1 cellular context compared by ENCODE assay signal in genomic region chr19:1275260-1275975, GRCh38.
TF ChIP-seq lines count a peak whose summit lies in the region.

TSS of gene FAM174C (plus strand) at chr19:1275530. CDS start at chr19:1275550, 20 bp downstream.

TF ChIP-seq in K562, 482 proteins besides CTCF, POLR2A, EP300 and RAD21 (continued from another document and continues in another):
- TF ChIP-seq, protein P1, sequence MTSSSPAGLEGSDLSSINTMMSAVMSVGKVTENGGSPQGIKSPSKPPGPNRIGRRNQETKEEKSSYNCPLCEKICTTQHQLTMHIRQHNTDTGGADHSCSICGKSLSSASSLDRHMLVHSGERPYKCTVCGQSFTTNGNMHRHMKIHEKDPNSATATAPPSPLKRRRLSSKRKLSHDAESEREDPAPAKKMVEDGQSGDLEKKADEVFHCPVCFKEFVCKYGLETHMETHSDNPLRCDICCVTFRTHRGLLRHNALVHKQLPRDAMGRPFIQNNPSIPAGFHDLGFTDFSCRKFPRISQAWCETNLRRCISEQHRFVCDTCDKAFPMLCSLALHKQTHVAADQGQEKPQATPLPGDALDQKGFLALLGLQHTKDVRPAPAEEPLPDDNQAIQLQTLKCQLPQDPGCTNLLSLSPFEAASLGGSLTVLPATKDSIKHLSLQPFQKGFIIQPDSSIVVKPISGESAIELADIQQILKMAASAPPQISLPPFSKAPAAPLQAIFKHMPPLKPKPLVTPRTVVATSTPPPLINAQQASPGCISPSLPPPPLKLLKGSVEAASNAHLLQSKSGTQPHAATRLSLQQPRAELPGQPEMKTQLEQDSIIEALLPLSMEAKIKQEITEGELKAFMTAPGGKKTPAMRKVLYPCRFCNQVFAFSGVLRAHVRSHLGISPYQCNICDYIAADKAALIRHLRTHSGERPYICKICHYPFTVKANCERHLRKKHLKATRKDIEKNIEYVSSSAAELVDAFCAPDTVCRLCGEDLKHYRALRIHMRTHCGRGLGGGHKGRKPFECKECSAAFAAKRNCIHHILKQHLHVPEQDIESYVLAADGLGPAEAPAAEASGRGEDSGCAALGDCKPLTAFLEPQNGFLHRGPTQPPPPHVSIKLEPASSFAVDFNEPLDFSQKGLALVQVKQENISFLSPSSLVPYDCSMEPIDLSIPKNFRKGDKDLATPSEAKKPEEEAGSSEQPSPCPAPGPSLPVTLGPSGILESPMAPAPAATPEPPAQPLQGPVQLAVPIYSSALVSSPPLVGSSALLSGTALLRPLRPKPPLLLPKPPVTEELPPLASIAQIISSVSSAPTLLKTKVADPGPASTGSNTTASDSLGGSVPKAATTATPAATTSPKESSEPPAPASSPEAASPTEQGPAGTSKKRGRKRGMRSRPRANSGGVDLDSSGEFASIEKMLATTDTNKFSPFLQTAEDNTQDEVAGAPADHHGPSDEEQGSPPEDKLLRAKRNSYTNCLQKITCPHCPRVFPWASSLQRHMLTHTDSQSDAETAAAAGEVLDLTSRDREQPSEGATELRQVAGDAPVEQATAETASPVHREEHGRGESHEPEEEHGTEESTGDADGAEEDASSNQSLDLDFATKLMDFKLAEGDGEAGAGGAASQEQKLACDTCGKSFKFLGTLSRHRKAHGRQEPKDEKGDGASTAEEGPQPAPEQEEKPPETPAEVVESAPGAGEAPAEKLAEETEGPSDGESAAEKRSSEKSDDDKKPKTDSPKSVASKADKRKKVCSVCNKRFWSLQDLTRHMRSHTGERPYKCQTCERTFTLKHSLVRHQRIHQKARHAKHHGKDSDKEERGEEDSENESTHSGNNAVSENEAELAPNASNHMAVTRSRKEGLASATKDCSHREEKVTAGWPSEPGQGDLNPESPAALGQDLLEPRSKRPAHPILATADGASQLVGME (CRISPR knock-in tag; IDR thresholded peaks at IDR 0.05), result no peak
- TF ChIP-seq, protein P2, sequence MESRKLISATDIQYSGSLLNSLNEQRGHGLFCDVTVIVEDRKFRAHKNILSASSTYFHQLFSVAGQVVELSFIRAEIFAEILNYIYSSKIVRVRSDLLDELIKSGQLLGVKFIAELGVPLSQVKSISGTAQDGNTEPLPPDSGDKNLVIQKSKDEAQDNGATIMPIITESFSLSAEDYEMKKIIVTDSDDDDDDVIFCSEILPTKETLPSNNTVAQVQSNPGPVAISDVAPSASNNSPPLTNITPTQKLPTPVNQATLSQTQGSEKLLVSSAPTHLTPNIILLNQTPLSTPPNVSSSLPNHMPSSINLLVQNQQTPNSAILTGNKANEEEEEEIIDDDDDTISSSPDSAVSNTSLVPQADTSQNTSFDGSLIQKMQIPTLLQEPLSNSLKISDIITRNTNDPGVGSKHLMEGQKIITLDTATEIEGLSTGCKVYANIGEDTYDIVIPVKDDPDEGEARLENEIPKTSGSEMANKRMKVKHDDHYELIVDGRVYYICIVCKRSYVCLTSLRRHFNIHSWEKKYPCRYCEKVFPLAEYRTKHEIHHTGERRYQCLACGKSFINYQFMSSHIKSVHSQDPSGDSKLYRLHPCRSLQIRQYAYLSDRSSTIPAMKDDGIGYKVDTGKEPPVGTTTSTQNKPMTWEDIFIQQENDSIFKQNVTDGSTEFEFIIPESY (CRISPR knock-in tag; IDR thresholded peaks at IDR 0.05), result no peak
- no peak for TF ChIP-seq RBM15 (IDR thresholded peaks at IDR 0.05; ENCODE audit: insufficient read depth, low read length)
- TF ChIP-seq CBX8 (IDR thresholded peaks at IDR 0.05; ENCODE audit: borderline replicate concordance, extremely low read depth, low read depth, low read length, poor library complexity, severe bottlenecking), result no peak
- no peak for TF ChIP-seq SRSF7 (optimal IDR thresholded peaks at IDR 0.05; ENCODE audit: low read depth, low read length)
- peak; percentile 90 for TF ChIP-seq TFE3 (CRISPR knock-in tag; IDR thresholded peaks at IDR 0.05)
- TF ChIP-seq MCM3 (IDR thresholded peaks at IDR 0.05), result no peak
- TF ChIP-seq SP2 (IDR thresholded peaks at IDR 0.05; ENCODE audit: extremely low read depth, low read depth, low read length, poor library complexity, severe bottlenecking), result peak; percentile 13
- peak in 1 of 2 experiments; percentile 34; a peak in 3 of 4 replicates for TF ChIP-seq NRF1 (conservative IDR thresholded peaks at IDR 0.05 in 1 of 2, IDR thresholded peaks at IDR 0.05 in 1 of 2)
- TF ChIP-seq, protein P3, sequence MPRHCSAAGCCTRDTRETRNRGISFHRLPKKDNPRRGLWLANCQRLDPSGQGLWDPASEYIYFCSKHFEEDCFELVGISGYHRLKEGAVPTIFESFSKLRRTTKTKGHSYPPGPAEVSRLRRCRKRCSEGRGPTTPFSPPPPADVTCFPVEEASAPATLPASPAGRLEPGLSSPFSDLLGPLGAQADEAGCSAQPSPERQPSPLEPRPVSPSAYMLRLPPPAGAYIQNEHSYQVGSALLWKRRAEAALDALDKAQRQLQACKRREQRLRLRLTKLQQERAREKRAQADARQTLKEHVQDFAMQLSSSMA (CRISPR knock-in tag; IDR thresholded peaks at IDR 0.05), result peak; percentile 62; the same call in 1 of the 2 replicates
- TF ChIP-seq ZNF431 (CRISPR knock-in tag; IDR thresholded peaks at IDR 0.05), result 0 out of 2 replicates have a peak, but pooled peaks have one; percentile 1
- TF ChIP-seq, protein P4, sequence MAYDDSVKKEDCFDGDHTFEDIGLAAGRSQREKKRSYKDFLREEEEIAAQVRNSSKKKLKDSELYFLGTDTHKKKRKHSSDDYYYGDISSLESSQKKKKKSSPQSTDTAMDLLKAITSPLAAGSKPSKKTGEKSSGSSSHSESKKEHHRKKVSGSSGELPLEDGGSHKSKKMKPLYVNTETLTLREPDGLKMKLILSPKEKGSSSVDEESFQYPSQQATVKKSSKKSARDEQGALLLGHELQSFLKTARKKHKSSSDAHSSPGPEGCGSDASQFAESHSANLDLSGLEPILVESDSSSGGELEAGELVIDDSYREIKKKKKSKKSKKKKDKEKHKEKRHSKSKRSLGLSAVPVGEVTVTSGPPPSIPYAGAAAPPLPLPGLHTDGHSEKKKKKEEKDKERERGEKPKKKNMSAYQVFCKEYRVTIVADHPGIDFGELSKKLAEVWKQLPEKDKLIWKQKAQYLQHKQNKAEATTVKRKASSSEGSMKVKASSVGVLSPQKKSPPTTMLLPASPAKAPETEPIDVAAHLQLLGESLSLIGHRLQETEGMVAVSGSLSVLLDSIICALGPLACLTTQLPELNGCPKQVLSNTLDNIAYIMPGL (CRISPR knock-in tag; IDR thresholded peaks at IDR 0.05), result peak; percentile 40
- TF ChIP-seq PRPF4 (IDR thresholded peaks at IDR 0.05; ENCODE audit: insufficient read depth, low read depth, low read length, poor library complexity, severe bottlenecking), result peak; percentile 83
- TF ChIP-seq, protein P5, sequence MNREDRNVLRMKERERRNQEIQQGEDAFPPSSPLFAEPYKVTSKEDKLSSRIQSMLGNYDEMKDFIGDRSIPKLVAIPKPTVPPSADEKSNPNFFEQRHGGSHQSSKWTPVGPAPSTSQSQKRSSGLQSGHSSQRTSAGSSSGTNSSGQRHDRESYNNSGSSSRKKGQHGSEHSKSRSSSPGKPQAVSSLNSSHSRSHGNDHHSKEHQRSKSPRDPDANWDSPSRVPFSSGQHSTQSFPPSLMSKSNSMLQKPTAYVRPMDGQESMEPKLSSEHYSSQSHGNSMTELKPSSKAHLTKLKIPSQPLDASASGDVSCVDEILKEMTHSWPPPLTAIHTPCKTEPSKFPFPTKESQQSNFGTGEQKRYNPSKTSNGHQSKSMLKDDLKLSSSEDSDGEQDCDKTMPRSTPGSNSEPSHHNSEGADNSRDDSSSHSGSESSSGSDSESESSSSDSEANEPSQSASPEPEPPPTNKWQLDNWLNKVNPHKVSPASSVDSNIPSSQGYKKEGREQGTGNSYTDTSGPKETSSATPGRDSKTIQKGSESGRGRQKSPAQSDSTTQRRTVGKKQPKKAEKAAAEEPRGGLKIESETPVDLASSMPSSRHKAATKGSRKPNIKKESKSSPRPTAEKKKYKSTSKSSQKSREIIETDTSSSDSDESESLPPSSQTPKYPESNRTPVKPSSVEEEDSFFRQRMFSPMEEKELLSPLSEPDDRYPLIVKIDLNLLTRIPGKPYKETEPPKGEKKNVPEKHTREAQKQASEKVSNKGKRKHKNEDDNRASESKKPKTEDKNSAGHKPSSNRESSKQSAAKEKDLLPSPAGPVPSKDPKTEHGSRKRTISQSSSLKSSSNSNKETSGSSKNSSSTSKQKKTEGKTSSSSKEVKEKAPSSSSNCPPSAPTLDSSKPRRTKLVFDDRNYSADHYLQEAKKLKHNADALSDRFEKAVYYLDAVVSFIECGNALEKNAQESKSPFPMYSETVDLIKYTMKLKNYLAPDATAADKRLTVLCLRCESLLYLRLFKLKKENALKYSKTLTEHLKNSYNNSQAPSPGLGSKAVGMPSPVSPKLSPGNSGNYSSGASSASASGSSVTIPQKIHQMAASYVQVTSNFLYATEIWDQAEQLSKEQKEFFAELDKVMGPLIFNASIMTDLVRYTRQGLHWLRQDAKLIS (CRISPR knock-in tag; IDR thresholded peaks at IDR 0.05), result no peak; the same call in none of the 2 replicates
- peak; percentile 74; the same call in 1 of the 2 replicates for TF ChIP-seq RBM34 (IDR thresholded peaks at IDR 0.05; ENCODE audit: borderline replicate concordance, insufficient read depth, low read length)
- peak; percentile 97 for TF ChIP-seq POLR2AphosphoS2 (IDR thresholded peaks at IDR 0.05; ENCODE audit: low read length)
- no peak for TF ChIP-seq ZKSCAN8 (CRISPR knock-in tag; IDR thresholded peaks at IDR 0.05)
- TF ChIP-seq ZHX1 (conservative IDR thresholded peaks at IDR 0.05; ENCODE audit: low read length), result no peak
- no peak for TF ChIP-seq TCFL5 (CRISPR knock-in tag; conservative IDR thresholded peaks at IDR 0.05)
- TF ChIP-seq, protein P6, sequence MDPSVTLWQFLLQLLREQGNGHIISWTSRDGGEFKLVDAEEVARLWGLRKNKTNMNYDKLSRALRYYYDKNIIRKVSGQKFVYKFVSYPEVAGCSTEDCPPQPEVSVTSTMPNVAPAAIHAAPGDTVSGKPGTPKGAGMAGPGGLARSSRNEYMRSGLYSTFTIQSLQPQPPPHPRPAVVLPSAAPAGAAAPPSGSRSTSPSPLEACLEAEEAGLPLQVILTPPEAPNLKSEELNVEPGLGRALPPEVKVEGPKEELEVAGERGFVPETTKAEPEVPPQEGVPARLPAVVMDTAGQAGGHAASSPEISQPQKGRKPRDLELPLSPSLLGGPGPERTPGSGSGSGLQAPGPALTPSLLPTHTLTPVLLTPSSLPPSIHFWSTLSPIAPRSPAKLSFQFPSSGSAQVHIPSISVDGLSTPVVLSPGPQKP (CRISPR knock-in tag; IDR thresholded peaks at IDR 0.05), result no peak
- TF ChIP-seq CGGBP1 (CRISPR knock-in tag; IDR thresholded peaks at IDR 0.05), result 0 out of 2 replicates have a peak, but pooled peaks have one; percentile 4
- TF ChIP-seq SAP30 (IDR thresholded peaks at IDR 0.05; ENCODE audit: borderline replicate concordance, insufficient read depth, low read depth, low read length, poor library complexity, severe bottlenecking), result peak; percentile 97
- no peak for TF ChIP-seq SMARCC2 (IDR thresholded peaks at IDR 0.05; ENCODE audit: low read depth)
- TF ChIP-seq SRSF3 (IDR thresholded peaks at IDR 0.05; ENCODE audit: insufficient read depth, low read length), result no peak
- TF ChIP-seq KLF6 (CRISPR knock-in tag; IDR thresholded peaks at IDR 0.05; ENCODE audit: borderline replicate concordance), result no peak
- TF ChIP-seq ZBTB7A (IDR thresholded peaks at IDR 0.05; ENCODE audit: borderline replicate concordance, control insufficient read depth, low read depth, low read length), result no peak
- no peak for TF ChIP-seq NCOA6 (IDR thresholded peaks at IDR 0.05)
- TF ChIP-seq CREB3L1 (IDR thresholded peaks at IDR 0.05; ENCODE audit: borderline replicate concordance, low read depth), result peak; percentile 33
